13 cellular contexts compared by ENCODE assay signal in genomic region chr6:151276112-151276745, GRCh38. TPM values are rescaled to one million over a fixed set of nuclear protein-coding genes. Genes with fewer than 3 reads are reported as not detected.
DNase-seq lines count a peak whose midpoint lies in the region; ATAC-seq and TF ChIP-seq lines count a peak whose summit lies in the region.
"Had no signal": no experiment of that assay in that cellular context is flagged by ENCODE, and none has a peak within 500 bp of the region (broad histone marks: within the 10 kb centered on the region; RNA-seq: fewer than 3 reads in every experiment).

No MANE protein-coding gene starts in this region.

- H3K36me3 Mint-ChIP-seq in Caco-2 (ENCODE audit: insufficient read depth, unreplicated experiment), result no peaks in the 10 kb centered on the region
- H3K36me3 Mint-ChIP-seq: IgD-negative memory B cell had no signal

- POLR2A ChIA-PET in Caco-2 (lab: Charles Lee), result no interaction called here

- CTCF ChIA-PET in Caco-2 (lab: Charles Lee), result no interaction called here

- no peak overlapping the region for H3K27ac Mint-ChIP-seq in Caco-2 (ENCODE audit: unreplicated experiment)
- H3K27ac Mint-ChIP-seq: IgD-negative memory B cell had no signal

- H3K4me1 ChIP-seq in muscle layer of colon (ENCODE audit: insufficient read depth, low read length) (peaks cover 52% of the 10 kb centered on the region), Caco-2 (no peaks in the 10 kb centered on the region)

- no TSS peak for BruUV-seq in Caco-2 (replicated peaks; lab: Mats Ljungman, UMichigan)

- H3K27ac ChIP-seq in muscle layer of colon (ENCODE audit: low read depth, low read length), result peak overlapping the region; percentile 38

- H3K9me3 Mint-ChIP-seq in Caco-2 (ENCODE audit: unreplicated experiment), result no peaks in the 10 kb centered on the region
- H3K9me3 Mint-ChIP-seq: IgD-negative memory B cell had no signal

- H3K27me3 Mint-ChIP-seq in Caco-2 (ENCODE audit: insufficient read depth, unreplicated experiment), result peaks cover 2% of the 10 kb centered on the region

- no peaks in the 10 kb centered on the region for H3K9me3 ChIP-seq in muscle layer of colon (ENCODE audit: low read length)
- H3K9me3 ChIP-seq in Caco-2, result no peaks in the 10 kb centered on the region
- H3K9me3 ChIP-seq: upper lobe of left lung had no signal

- H3K36me3 ChIP-seq in muscle layer of colon (ENCODE audit: insufficient read depth, low read length) (no peaks in the 10 kb centered on the region), Caco-2 (ENCODE audit: control insufficient read depth, insufficient read depth, low read length) (no peaks in the 10 kb centered on the region)
- H3K36me3 ChIP-seq: upper lobe of left lung had no signal

- no peak overlapping the region for H3K4me3 ChIP-seq in epithelial cell of esophagus (ENCODE audit: low read length)
- no peak overlapping the region for H3K4me3 ChIP-seq in muscle layer of colon (ENCODE audit: low read depth in 1 of 2, low read length in 2 of 2)
- no peak overlapping the region for H3K4me3 ChIP-seq in Caco-2 (ENCODE audit: low read depth, low read length)
- H3K4me3 ChIP-seq: lung, upper lobe of left lung had no signal

- no peaks in the 10 kb centered on the region for H3K27me3 ChIP-seq in muscle layer of colon (ENCODE audit: control insufficient read depth in 1 of 2, insufficient read depth in 2 of 2, low read length in 2 of 2)
- H3K27me3 ChIP-seq in Caco-2 (replicated peaks; ENCODE audit: control insufficient read depth, insufficient read depth, low read length), result no peaks in the 10 kb centered on the region
- H3K27me3 ChIP-seq: upper lobe of left lung had no signal

- H3K4me3 Mint-ChIP-seq in Caco-2 (ENCODE audit: unreplicated experiment), result no peak overlapping the region
- H3K4me3 Mint-ChIP-seq: IgD-negative memory B cell had no signal

- DNase-seq in Right ventricle myocardium inferior (ENCODE audit: missing footprints) (no peak), cardiac septum (ENCODE audit: low spot score) (no peak), epithelial cell of esophagus (ENCODE audit: low read depth) (peak; percentile 89), SKM-1 treated with dmso at 0.1 percent for 144 hours (lab: John Stamatoyannopoulos, UW; ENCODE audit: unreplicated experiment) (no peak), NCI-H2196 treated with DMSO at 0.1 percent for 48 hours (lab: John Stamatoyannopoulos, UW; ENCODE audit: unreplicated experiment) (no peak), Caco-2 (no peak)
- DNase-seq: activated T-cell treated with anti-CD3 and anti-CD28 coated beads, Interleukin-2, amount 50 U/mL, for 48 hours; T1000; upper lobe of left lung had no signal

- TF ChIP-seq CTCF in epithelial cell of esophagus (IDR thresholded peaks at IDR 0.05; ENCODE audit: insufficient read depth, low read depth, low read length, missing control alignments) (no peak), Caco-2 (IDR thresholded peaks at IDR 0.05; ENCODE audit: insufficient read depth in 1 of 2, low read depth in 1 of 2, low read length in 1 of 2, severe bottlenecking in 1 of 2, unreplicated experiment in 1 of 2) (no peak)

- H3K4me1 Mint-ChIP-seq in Caco-2 (ENCODE audit: low read depth, unreplicated experiment), result no peaks in the 10 kb centered on the region

- no peak overlapping the region for H3K9ac ChIP-seq in muscle layer of colon (ENCODE audit: low read length)

- intact Hi-C loops in Right ventricle myocardium inferior (cut with DNase I) (no loop called here), cardiac septum (cut with DNase I) (no loop called here), Caco-2 (cut with micrococcal nuclease; ENCODE audit: unreplicated experiment) (no loop called here)

- ATAC-seq in Right ventricle myocardium inferior (peak; percentile 87), GM18498 (IDR thresholded peaks at IDR 0.05; ENCODE audit: unreplicated experiment) (no peak)

RNA-seq across cellular contexts. Expression of gene AKAP12, which starts 36.5 kb away (rescaled TPM):
- 18.1 TPM for total RNA-seq in Right ventricle myocardium inferior
- 15.4 TPM for total RNA-seq in cardiac septum
- 0.93 and 1.2 TPM in 2 replicates for total RNA-seq in Caco-2 (2022)
